ENCODE assay signal across 17 cellular contexts in genomic region chr2:173667415-173667814, GRCh38.
DNase-seq lines count a peak whose midpoint lies in the region; ATAC-seq and TF ChIP-seq lines count a peak whose summit lies in the region.
"Had no signal": no experiment of that assay in that cellular context is flagged by ENCODE, and none has a peak within 500 bp of the region (broad histone marks: within the 10 kb centered on the region; RNA-seq: fewer than 3 reads in every experiment).

No MANE protein-coding gene starts in this region.

- no peaks in the 10 kb centered on the region for H3K36me3 ChIP-seq in BE2C
- H3K36me3 ChIP-seq: neutrophil, SJCRH30 had no signal

- H3K4me1 ChIP-seq in foreskin keratinocyte (peaks cover 14% of the 10 kb centered on the region), BE2C (no peaks in the 10 kb centered on the region)

- no peaks in the 10 kb centered on the region for H3K9me3 ChIP-seq in BE2C
- H3K9me3 ChIP-seq: neutrophil, SJCRH30 had no signal

- H3K4me3 ChIP-seq in BE2C (ENCODE audit: low read depth, low read length) = no peak overlapping the region
- H3K4me3 ChIP-seq: SJCRH30 had no signal

- H3K27ac ChIP-seq in foreskin keratinocyte = no peak overlapping the region
- H3K27ac ChIP-seq: neutrophil, SJCRH30 had no signal

- TF ChIP-seq CTCF in foreskin keratinocyte (conservative IDR thresholded peaks at IDR 0.05) (peak; percentile 77), BE2C (IDR thresholded peaks at IDR 0.05; ENCODE audit: low read depth, low read length) (no peak)

- ATAC-seq in foreskin keratinocyte (peak; percentile 81), HG02885 (IDR thresholded peaks at IDR 0.05; ENCODE audit: poor library complexity, unreplicated experiment) (no peak)
- ATAC-seq: stimulated activated naive CD8-positive, alpha-beta T cell treated with anti-CD3 and anti-CD28 coated beads, Interleukin-15, Interleukin-2, amounts not matched to agents 100 U/mL and 50 U/mL, for 24 hours had no signal

- no peaks in the 10 kb centered on the region for H3K27me3 ChIP-seq in foreskin keratinocyte
- no peaks in the 10 kb centered on the region for H3K27me3 ChIP-seq in BE2C
- H3K27me3 ChIP-seq: SJCRH30 had no signal

- DNase-seq in COLO668 (lab: John Stamatoyannopoulos, UW; ENCODE audit: unreplicated experiment) = peak; percentile 21
- peak; percentile 29 for DNase-seq in HT1080 (ENCODE audit: low read depth)
- DNase-seq in SW480 (ENCODE audit: low spot score) = peak; percentile 26
- DNase-seq in foreskin keratinocyte = peak; percentile 36 to 72
- no peak for DNase-seq in BE2C
- DNase-seq in NCI-H2196 (lab: John Stamatoyannopoulos, UW; ENCODE audit: unreplicated experiment) = no peak
- DNase-seq in activated CD4-positive, alpha-beta T cell treated with anti-CD3 and anti-CD28 coated beads for 1 hour = no peak
- DNase-seq: CD8-positive, alpha-beta memory T cell; central memory CD4-positive, alpha-beta T cell; foreskin melanocyte; kidney glomerular epithelial cell; NCI-H226; stimulated activated CD4-positive, alpha-beta T cell treated with anti-CD3 and anti-CD28 coated beads, Interleukin-1b, Interleukin-23, amount 100 ng/mL, for 48 hours; stimulated activated naive CD8-positive, alpha-beta T cell treated with anti-CD3 and anti-CD28 coated beads, Interleukin-15, Interleukin-2, amounts not matched to agents 100 U/mL and 50 U/mL, for 24 hours had no signal

Comparison
In these comparisons a context has a peak if more than half of its experiments do, and no peak if none do; other contexts are left out.
1. DNase-seq: peak in COLO668 (single experiment), HT1080 (single experiment), SW480 (single experiment) and foreskin keratinocyte (2 of 2); none in BE2C (single experiment), NCI-H2196 (single experiment) and activated CD4-positive, alpha-beta T cell treated with anti-CD3 and anti-CD28 coated beads for 1 hour (single experiment).